14 cellular contexts compared by ENCODE assay signal in the genomic region with DNA sequence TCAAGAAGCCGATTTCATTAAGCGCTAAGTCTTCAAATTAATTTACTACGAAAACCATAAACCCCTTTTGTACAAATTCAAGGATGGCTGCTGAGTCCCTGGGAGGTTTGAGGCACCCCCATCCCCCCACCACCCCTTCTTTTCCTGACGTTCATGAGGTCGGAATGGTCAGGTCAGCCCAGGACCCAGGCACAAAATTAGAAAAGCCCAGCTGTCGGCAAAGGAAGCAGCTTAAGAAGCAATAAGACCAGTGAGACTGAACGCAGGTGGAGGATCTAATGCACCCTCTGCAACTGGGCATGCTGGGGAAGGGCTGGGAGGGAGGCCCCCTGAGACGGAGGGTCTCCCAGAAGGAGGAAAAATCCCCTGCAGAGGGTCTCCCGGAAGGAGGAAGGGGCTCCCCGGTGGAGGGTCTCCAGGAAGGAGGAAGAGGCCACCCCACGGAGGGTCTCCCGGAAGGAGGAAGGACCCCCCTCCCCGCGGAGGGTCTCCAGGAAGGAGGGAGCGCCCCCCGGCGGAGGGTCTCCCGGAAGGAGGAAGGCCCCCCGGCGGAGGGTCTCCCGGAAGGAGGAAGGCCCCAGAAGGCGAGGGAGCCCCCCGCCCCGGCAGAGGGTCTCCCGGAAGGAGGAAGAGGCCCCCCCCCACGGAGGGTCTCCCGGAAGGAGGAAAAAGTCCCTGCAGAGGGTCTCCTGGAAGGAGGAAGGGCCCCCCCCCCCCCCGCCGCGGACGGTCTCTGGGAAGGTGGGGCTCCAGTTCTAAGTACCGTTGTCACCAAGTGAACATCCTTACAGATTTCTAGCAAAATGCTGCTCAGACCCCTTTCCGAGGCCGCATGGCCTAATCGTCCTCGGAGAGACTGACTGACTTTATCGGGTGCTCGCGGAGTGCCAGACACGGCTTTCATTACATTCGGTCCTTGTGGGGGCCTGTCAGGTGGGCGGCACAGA.
"Had no signal": no experiment of that assay in that cellular context is flagged by ENCODE, and none has a peak within 500 bp of the region (broad histone marks: within the 10 kb centered on the region; RNA-seq: fewer than 3 reads in every experiment).

No MANE protein-coding gene starts in this region.

- H3K4me1 ChIP-seq: gastroesophageal sphincter, heart left ventricle, lower lobe of right lung had no signal

- H3K27me3 ChIP-seq: brain microvascular endothelial cell had no signal

- H3K4me1 Mint-ChIP-seq: activated CD4-positive, alpha-beta T cell treated with anti-CD3 and anti-CD28 coated beads for 36 hours; nephron had no signal

- DNase-seq: activated CD4-positive, alpha-beta T cell treated with anti-CD3 and anti-CD28 coated beads for 36 hours; activated CD4-positive, alpha-beta T cell treated with anti-CD3 and anti-CD28 coated beads, Interleukin-2, amount 50 U/mL, for 48 hours; activated naive CD4-positive, alpha-beta T cell treated with anti-CD3 and anti-CD28 coated beads for 36 hours; brain microvascular endothelial cell; effector CD4-positive, alpha-beta T cell; kidney glomerular epithelial cell; midbrain had no signal

- H3K27ac ChIP-seq: brain microvascular endothelial cell, gastroesophageal sphincter, heart left ventricle, lower lobe of right lung had no signal

- H3K36me3 ChIP-seq: brain microvascular endothelial cell, gastroesophageal sphincter, heart left ventricle, lower lobe of right lung had no signal

- H3K4me3 ChIP-seq: gastroesophageal sphincter, lower lobe of right lung had no signal

- H3K4me3 Mint-ChIP-seq: activated CD4-positive, alpha-beta T cell treated with anti-CD3 and anti-CD28 coated beads for 36 hours; activated naive CD4-positive, alpha-beta T cell treated with anti-CD3 and anti-CD28 coated beads for 36 hours; nephron; stimulated activated naive CD8-positive, alpha-beta T cell treated with anti-CD3 and anti-CD28 coated beads, Interleukin-15, Interleukin-2, amounts not matched to agents 100 ng/mL and 50 ng/mL, for 24 hours; T-helper 2 cell treated with Interferon-gamma antibody and Interleukin-4, amounts not matched to agents 5 μg/mL and 100 μg/mL, for 36 hours; WTC11 had no signal

- H3K27ac Mint-ChIP-seq: activated CD4-positive, alpha-beta T cell treated with anti-CD3 and anti-CD28 coated beads for 36 hours; activated naive CD4-positive, alpha-beta T cell treated with anti-CD3 and anti-CD28 coated beads for 36 hours; nephron; stimulated activated naive CD8-positive, alpha-beta T cell treated with anti-CD3 and anti-CD28 coated beads, Interleukin-15, Interleukin-2, amounts not matched to agents 100 ng/mL and 50 ng/mL, for 24 hours; T-helper 2 cell treated with Interferon-gamma antibody and Interleukin-4, amounts not matched to agents 5 μg/mL and 100 μg/mL, for 36 hours; WTC11 had no signal

- ATAC-seq: activated CD4-positive, alpha-beta T cell treated with anti-CD3 and anti-CD28 coated beads for 36 hours; WTC11 had no signal
